Comparison of ENCODE assay signal across 1 cellular context in the genomic region with DNA sequence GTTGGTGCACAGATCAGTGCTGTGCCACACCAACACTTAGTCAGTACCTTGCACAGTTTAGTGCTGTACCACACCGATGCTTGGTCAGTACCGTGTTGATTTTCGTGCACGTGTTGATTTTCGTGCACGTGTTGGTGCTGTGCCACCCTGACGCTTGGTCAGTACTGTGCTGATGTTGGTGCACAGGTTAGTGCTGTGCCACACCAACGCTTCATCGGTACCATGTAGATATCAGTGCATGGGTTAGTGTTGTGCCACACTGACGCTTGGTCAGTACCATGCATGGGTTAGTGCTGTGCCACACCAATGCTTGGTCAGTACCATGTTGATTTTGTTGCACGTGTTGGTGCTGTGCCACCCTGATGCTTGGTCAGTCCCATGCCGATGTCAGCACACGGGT.
TF ChIP-seq lines count a peak whose summit lies in the region.

No MANE protein-coding gene starts in this region.

TF ChIP-seq in IMR-90, 13 proteins besides CTCF, POLR2A, EP300 and RAD21:
- TF ChIP-seq SMC3 (IDR thresholded peaks at IDR 0.05; ENCODE audit: low read depth, low read length) (no peak), CEBPB (IDR thresholded peaks at IDR 0.05; ENCODE audit: low read depth, low read length) (no peak), RFX5 (IDR thresholded peaks at IDR 0.05; ENCODE audit: low read depth, low read length) (no peak), MXI1 (IDR thresholded peaks at IDR 0.05; ENCODE audit: borderline replicate concordance, low read depth, low read length) (no peak), NFE2L2 (IDR thresholded peaks at IDR 0.05; ENCODE audit: low read depth, low read length) (no peak), FOS (IDR thresholded peaks at IDR 0.05; ENCODE audit: low read depth, low read length) (no peak), MAZ (IDR thresholded peaks at IDR 0.05; ENCODE audit: borderline replicate concordance, low read depth, low read length) (no peak), MAFK (IDR thresholded peaks at IDR 0.05; ENCODE audit: low read depth, low read length) (no peak), BHLHE40 (IDR thresholded peaks at IDR 0.05; ENCODE audit: low read depth, low read length) (no peak), RCOR1 (IDR thresholded peaks at IDR 0.05; ENCODE audit: insufficient replicate concordance, low read length) (no peak), CHD1 (IDR thresholded peaks at IDR 0.05; ENCODE audit: low read depth, low read length) (no peak)
- TF ChIP-seq, protein P1, sequence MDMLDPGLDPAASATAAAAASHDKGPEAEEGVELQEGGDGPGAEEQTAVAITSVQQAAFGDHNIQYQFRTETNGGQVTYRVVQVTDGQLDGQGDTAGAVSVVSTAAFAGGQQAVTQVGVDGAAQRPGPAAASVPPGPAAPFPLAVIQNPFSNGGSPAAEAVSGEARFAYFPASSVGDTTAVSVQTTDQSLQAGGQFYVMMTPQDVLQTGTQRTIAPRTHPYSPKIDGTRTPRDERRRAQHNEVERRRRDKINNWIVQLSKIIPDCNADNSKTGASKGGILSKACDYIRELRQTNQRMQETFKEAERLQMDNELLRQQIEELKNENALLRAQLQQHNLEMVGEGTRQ (IDR thresholded peaks at IDR 0.05; ENCODE audit: low read depth, low read length) = no peak
- TF ChIP-seq, protein P2, sequence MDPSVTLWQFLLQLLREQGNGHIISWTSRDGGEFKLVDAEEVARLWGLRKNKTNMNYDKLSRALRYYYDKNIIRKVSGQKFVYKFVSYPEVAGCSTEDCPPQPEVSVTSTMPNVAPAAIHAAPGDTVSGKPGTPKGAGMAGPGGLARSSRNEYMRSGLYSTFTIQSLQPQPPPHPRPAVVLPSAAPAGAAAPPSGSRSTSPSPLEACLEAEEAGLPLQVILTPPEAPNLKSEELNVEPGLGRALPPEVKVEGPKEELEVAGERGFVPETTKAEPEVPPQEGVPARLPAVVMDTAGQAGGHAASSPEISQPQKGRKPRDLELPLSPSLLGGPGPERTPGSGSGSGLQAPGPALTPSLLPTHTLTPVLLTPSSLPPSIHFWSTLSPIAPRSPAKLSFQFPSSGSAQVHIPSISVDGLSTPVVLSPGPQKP (IDR thresholded peaks at IDR 0.05; ENCODE audit: borderline replicate concordance, low read depth, low read length) = no peak
